Comparison of ENCODE assay signal across 22 cellular contexts in genomic region chr10:8766899-8767298, GRCh38.
"Had no signal": no experiment of that assay in that cellular context is flagged by ENCODE, and none has a peak within 500 bp of the region (broad histone marks: within the 10 kb centered on the region; RNA-seq: fewer than 3 reads in every experiment).

No MANE protein-coding gene starts in this region.

- ATAC-seq: K562 had no signal

- DNase-seq: MV-4-11, NCI-H1048, NCI-H1105, NCI-H1417, NCI-H1436 treated with DMSO at 0.1 percent for 48 hours, NCI-H1694, NCI-H187 treated with DMSO at 0.1 percent for 48 hours, NCI-H2029 treated with DMSO at 0.1 percent for 48 hours, NCI-H2171 treated with DMSO at 0.1 percent for 48 hours, NCI-H345, NCI-H446 treated with DMSO at 0.1 percent for 48 hours, NCI-H510A treated with DMSO at 0.1 percent for 48 hours, NCI-H526 treated with DMSO at 0.1 percent for 48 hours, NCI-H748 treated with DMSO at 0.1 percent for 48 hours, Right ventricle myocardium superior, RPMI8226, SIG-M5 had no signal

- H3K4me1 ChIP-seq: SJSA1 had no signal

- H3K36me3 ChIP-seq: SJSA1 had no signal

- H3K4me3 Mint-ChIP-seq: IgD-negative memory B cell had no signal

- H3K9me3 ChIP-seq: SJSA1 had no signal

- H3K4me1 Mint-ChIP-seq: IgD-negative memory B cell had no signal

- H3K36me3 Mint-ChIP-seq: IgD-negative memory B cell had no signal

- H3K4me3 ChIP-seq: K562, SJSA1, SK-N-MC had no signal

- H3K27me3 Mint-ChIP-seq: IgD-negative memory B cell had no signal

- FAIRE-seq: K562, RCC 7860 had no signal

- H3K27ac ChIP-seq: SJSA1, SK-N-MC had no signal
